24 cellular contexts compared by ENCODE assay signal in genomic region chr7:91066627-91067026, GRCh38.
A peak's percentile ranks its signal among the peaks of the same experiment; 100 is the strongest.
DNase-seq lines count a peak whose midpoint lies in the region; ATAC-seq and TF ChIP-seq lines count a peak whose summit lies in the region.
"Had no signal": no experiment of that assay in that cellular context is flagged by ENCODE, and none has a peak within 500 bp of the region (broad histone marks: within the 10 kb centered on the region; RNA-seq: fewer than 3 reads in every experiment).

No MANE protein-coding gene starts in this region.

- H4K20me1 ChIP-seq in Karpas-422 (ENCODE audit: insufficient read depth, low read depth, low read length): no peaks in the 10 kb centered on the region
- H4K20me1 ChIP-seq: BLaER1 had no signal

- DNase-seq in ELF-1 (ENCODE audit: low read depth, low spot score): peak; percentile 14
- no peak for DNase-seq in Karpas-422
- peak; percentile 64 for DNase-seq in islet precursor cell
- DNase-seq in SW 1271 (lab: John Stamatoyannopoulos, UW): no peak
- no peak for DNase-seq in right lobe of liver
- no peak for DNase-seq in NOMO-1 (lab: John Stamatoyannopoulos, UW; ENCODE audit: unreplicated experiment in 2 of 2)
- DNase-seq: CD4-positive, alpha-beta T cell; DMS53; MG63; NCI-H1105 treated with DMSO at 0.1 percent for 48 hours; NCI-H146; NCI-H2029; NCI-H2227 treated with DMSO at 0.1 percent for 48 hours; NCI-H510A treated with DMSO at 0.1 percent for 48 hours; NCI-H82; NK-92 treated with Interleukin-12 subunit alpha and Interleukin-12 subunit beta, amount 100 ng/mL, for 24 hours; Right ventricle myocardium superior; RPMI8226; T-helper 1 cell had no signal

- 0 out of 2 replicates have a peak overlapping the region, but pooled peaks have one; percentile 1 for H3K27ac ChIP-seq in Karpas-422 (ENCODE audit: low read length)
- H3K27ac ChIP-seq in VCaP: peak overlapping the region; percentile 7; the same call in 1 of the 2 replicates
- no peak overlapping the region for H3K27ac ChIP-seq in right lobe of liver
- H3K27ac ChIP-seq: BLaER1, SJSA1 had no signal

- no peaks in the 10 kb centered on the region for H3K9me3 ChIP-seq in Karpas-422 (ENCODE audit: low read length)
- H3K9me3 ChIP-seq in right lobe of liver: no peaks in the 10 kb centered on the region
- H3K9me3 ChIP-seq: MG63, SJSA1 had no signal

- TF ChIP-seq CTCF in VCaP (conservative IDR thresholded peaks at IDR 0.05) (no peak), right lobe of liver (IDR thresholded peaks at IDR 0.05) (no peak)

- no peak for TF ChIP-seq POLR2A in right lobe of liver (IDR thresholded peaks at IDR 0.05)

- H3K4me3 ChIP-seq in Karpas-422 (ENCODE audit: low read length) (no peak overlapping the region), right lobe of liver (no peak overlapping the region)
- H3K4me3 ChIP-seq: BLaER1, K562, MG63, SJSA1 had no signal

- WGBS in right lobe of liver (ENCODE audit: insufficient coverage, low coverage, low lambda C conversion rate, missing lambda C conversion rate): 74% methylated on average over 4 of the region's 4 CpGs

- peak overlapping the region; percentile 20 for H3K4me2 ChIP-seq in Karpas-422 (ENCODE audit: low read depth, low read length, poor library complexity, severe bottlenecking)
- H3K4me2 ChIP-seq: BLaER1 had no signal

- no peaks in the 10 kb centered on the region for H3K27me3 ChIP-seq in Karpas-422 (ENCODE audit: low read length)
- H3K27me3 ChIP-seq in right lobe of liver: no peaks in the 10 kb centered on the region
- H3K27me3 ChIP-seq: BLaER1, MG63, SJSA1 had no signal

- ATAC-seq in HG03196 (IDR thresholded peaks at IDR 0.05; ENCODE audit: unreplicated experiment) (no peak), right lobe of liver (no peak)
- ATAC-seq: K562 had no signal

- intact Hi-C loops in right lobe of liver (cut with DNase I): no loop called here

- H3K36me3 ChIP-seq in Karpas-422 (ENCODE audit: insufficient read depth, low read length) (no peaks in the 10 kb centered on the region), right lobe of liver (no peaks in the 10 kb centered on the region)
- H3K36me3 ChIP-seq: MG63, SJSA1 had no signal

- H3K9ac ChIP-seq in Karpas-422 (ENCODE audit: low read length): no peak overlapping the region
- H3K9ac ChIP-seq: BLaER1 had no signal

- peaks cover 15% of the 10 kb centered on the region; the same call in 1 of the 2 replicates for H3K79me2 ChIP-seq in Karpas-422 (ENCODE audit: low read length)

- no peak overlapping the region for H2AFZ ChIP-seq in Karpas-422 (ENCODE audit: low read length)

- H3K4me1 ChIP-seq in Karpas-422 (ENCODE audit: low read length) (peaks cover 36% of the 10 kb centered on the region), right lobe of liver (no peaks in the 10 kb centered on the region)
- H3K4me1 ChIP-seq: SJSA1 had no signal

- H3K9me2 ChIP-seq in Karpas-422 (replicated peaks; ENCODE audit: insufficient read depth, low read length): no peaks in the 10 kb centered on the region; the same call in 1 of the 2 replicates

Comparison
In these comparisons a context has a peak if more than half of its experiments do, and no peak if none do; other contexts are left out.
1. DNase-seq: peak in ELF-1 (single experiment) and islet precursor cell (single experiment); none in Karpas-422 (single experiment), SW 1271 (0 of 2), right lobe of liver (0 of 3) and NOMO-1 (0 of 2).
2. H3K27ac ChIP-seq: peak in Karpas-422 (single experiment) and VCaP (single experiment); none in right lobe of liver (0 of 3).